In genomic region chr9:78253285-78253684, GRCh38 we compare ENCODE assay signal across 22 cellular contexts.
"Had no signal": no experiment of that assay in that cellular context is flagged by ENCODE, and none has a peak within 500 bp of the region (broad histone marks: within the 10 kb centered on the region; RNA-seq: fewer than 3 reads in every experiment).

No MANE protein-coding gene starts in this region.

- H3K27ac ChIP-seq: KMS-11, RWPE1, SJSA1 had no signal

- H3K9me3 ChIP-seq: SJSA1, SK-N-SH had no signal

- ATAC-seq: HepG2 had no signal

- H3K9ac ChIP-seq: KMS-11, SK-N-SH had no signal

- H3K27me3 ChIP-seq: SJSA1 had no signal

- DNase-seq: IMR-90, Kasumi-1, MM.1S, NCI-H1092 treated with DMSO at 0.1 percent for 48 hours, NCI-H1436, NCI-H187, NCI-H2029, NCI-H2081 treated with DMSO at 0.1 percent for 48 hours, NCI-H2171, NCI-H226, NCI-H446, NCI-H510A, NCI-H524 treated with DMSO at 0.1 percent for 48 hours, NCI-H69, NCI-H774, SHP77 treated with DMSO at 0.1 percent for 48 hours, SK-N-SH had no signal

- H3K4me1 ChIP-seq: SJSA1 had no signal

- H3K4me2 ChIP-seq: KMS-11, SK-N-SH had no signal

- FAIRE-seq: HepG2, RCC 7860 had no signal

- H3K4me3 ChIP-seq: SJSA1 had no signal
